ENCODE assay signal across 1 cellular context in the genomic region with DNA sequence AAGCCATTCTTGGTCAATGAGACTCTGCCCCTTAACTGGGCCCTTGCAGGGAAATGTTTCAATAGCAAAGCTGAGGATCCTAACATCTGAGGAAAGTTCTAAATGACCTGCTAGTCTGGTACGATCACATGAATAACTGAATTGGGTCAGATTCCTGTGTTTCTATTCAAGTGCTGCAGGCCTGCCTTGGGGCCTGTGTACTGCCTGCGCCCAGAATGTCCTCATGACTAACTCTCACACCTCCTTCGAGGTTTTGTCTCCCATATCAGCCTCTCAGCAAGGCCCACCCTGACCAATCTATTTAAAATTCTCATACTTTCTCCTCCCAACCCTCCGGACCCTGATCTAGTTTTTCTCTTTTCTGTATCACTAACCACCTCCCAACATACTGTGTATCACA.
TF ChIP-seq lines count a peak whose summit lies in the region.

No MANE protein-coding gene starts in this region.

TF ChIP-seq in WTC11, 78 proteins besides CTCF, POLR2A, EP300 and RAD21 (continued from another document):
- no peak for TF ChIP-seq SMAD4 (CRISPR knock-in tag; IDR thresholded peaks at IDR 0.05)
- TF ChIP-seq, protein P1, sequence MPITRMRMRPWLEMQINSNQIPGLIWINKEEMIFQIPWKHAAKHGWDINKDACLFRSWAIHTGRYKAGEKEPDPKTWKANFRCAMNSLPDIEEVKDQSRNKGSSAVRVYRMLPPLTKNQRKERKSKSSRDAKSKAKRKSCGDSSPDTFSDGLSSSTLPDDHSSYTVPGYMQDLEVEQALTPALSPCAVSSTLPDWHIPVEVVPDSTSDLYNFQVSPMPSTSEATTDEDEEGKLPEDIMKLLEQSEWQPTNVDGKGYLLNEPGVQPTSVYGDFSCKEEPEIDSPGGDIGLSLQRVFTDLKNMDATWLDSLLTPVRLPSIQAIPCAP (CRISPR knock-in tag; IDR thresholded peaks at IDR 0.05), result no peak
- TF ChIP-seq, protein P2, sequence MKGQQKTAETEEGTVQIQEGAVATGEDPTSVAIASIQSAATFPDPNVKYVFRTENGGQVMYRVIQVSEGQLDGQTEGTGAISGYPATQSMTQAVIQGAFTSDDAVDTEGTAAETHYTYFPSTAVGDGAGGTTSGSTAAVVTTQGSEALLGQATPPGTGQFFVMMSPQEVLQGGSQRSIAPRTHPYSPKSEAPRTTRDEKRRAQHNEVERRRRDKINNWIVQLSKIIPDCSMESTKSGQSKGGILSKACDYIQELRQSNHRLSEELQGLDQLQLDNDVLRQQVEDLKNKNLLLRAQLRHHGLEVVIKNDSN (CRISPR knock-in tag; IDR thresholded peaks at IDR 0.05), result no peak
- TF ChIP-seq, protein P3, sequence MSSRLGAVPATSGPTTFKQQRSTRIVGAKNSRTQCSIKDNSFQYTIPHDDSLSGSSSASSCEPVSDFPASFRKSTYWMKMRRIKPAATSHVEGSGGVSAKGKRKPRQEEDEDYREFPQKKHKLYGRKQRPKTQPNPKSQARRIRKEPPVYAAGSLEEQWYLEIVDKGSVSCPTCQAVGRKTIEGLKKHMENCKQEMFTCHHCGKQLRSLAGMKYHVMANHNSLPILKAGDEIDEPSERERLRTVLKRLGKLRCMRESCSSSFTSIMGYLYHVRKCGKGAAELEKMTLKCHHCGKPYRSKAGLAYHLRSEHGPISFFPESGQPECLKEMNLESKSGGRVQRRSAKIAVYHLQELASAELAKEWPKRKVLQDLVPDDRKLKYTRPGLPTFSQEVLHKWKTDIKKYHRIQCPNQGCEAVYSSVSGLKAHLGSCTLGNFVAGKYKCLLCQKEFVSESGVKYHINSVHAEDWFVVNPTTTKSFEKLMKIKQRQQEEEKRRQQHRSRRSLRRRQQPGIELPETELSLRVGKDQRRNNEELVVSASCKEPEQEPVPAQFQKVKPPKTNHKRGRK (CRISPR knock-in tag; IDR thresholded peaks at IDR 0.05; ENCODE audit: borderline replicate concordance), result no peak
- TF ChIP-seq, protein P4, sequence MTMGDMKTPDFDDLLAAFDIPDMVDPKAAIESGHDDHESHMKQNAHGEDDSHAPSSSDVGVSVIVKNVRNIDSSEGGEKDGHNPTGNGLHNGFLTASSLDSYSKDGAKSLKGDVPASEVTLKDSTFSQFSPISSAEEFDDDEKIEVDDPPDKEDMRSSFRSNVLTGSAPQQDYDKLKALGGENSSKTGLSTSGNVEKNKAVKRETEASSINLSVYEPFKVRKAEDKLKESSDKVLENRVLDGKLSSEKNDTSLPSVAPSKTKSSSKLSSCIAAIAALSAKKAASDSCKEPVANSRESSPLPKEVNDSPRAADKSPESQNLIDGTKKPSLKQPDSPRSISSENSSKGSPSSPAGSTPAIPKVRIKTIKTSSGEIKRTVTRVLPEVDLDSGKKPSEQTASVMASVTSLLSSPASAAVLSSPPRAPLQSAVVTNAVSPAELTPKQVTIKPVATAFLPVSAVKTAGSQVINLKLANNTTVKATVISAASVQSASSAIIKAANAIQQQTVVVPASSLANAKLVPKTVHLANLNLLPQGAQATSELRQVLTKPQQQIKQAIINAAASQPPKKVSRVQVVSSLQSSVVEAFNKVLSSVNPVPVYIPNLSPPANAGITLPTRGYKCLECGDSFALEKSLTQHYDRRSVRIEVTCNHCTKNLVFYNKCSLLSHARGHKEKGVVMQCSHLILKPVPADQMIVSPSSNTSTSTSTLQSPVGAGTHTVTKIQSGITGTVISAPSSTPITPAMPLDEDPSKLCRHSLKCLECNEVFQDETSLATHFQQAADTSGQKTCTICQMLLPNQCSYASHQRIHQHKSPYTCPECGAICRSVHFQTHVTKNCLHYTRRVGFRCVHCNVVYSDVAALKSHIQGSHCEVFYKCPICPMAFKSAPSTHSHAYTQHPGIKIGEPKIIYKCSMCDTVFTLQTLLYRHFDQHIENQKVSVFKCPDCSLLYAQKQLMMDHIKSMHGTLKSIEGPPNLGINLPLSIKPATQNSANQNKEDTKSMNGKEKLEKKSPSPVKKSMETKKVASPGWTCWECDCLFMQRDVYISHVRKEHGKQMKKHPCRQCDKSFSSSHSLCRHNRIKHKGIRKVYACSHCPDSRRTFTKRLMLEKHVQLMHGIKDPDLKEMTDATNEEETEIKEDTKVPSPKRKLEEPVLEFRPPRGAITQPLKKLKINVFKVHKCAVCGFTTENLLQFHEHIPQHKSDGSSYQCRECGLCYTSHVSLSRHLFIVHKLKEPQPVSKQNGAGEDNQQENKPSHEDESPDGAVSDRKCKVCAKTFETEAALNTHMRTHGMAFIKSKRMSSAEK (CRISPR knock-in tag; IDR thresholded peaks at IDR 0.05; ENCODE audit: borderline replicate concordance), result no peak
- TF ChIP-seq, protein P5, sequence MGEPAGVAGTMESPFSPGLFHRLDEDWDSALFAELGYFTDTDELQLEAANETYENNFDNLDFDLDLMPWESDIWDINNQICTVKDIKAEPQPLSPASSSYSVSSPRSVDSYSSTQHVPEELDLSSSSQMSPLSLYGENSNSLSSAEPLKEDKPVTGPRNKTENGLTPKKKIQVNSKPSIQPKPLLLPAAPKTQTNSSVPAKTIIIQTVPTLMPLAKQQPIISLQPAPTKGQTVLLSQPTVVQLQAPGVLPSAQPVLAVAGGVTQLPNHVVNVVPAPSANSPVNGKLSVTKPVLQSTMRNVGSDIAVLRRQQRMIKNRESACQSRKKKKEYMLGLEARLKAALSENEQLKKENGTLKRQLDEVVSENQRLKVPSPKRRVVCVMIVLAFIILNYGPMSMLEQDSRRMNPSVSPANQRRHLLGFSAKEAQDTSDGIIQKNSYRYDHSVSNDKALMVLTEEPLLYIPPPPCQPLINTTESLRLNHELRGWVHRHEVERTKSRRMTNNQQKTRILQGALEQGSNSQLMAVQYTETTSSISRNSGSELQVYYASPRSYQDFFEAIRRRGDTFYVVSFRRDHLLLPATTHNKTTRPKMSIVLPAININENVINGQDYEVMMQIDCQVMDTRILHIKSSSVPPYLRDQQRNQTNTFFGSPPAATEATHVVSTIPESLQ (CRISPR knock-in tag; IDR thresholded peaks at IDR 0.05), result no peak
- TF ChIP-seq ZNF121 (CRISPR knock-in tag; IDR thresholded peaks at IDR 0.05), result no peak
- no peak for TF ChIP-seq TCF7 (CRISPR knock-in tag; IDR thresholded peaks at IDR 0.05; ENCODE audit: low read depth)
- TF ChIP-seq, protein P6, sequence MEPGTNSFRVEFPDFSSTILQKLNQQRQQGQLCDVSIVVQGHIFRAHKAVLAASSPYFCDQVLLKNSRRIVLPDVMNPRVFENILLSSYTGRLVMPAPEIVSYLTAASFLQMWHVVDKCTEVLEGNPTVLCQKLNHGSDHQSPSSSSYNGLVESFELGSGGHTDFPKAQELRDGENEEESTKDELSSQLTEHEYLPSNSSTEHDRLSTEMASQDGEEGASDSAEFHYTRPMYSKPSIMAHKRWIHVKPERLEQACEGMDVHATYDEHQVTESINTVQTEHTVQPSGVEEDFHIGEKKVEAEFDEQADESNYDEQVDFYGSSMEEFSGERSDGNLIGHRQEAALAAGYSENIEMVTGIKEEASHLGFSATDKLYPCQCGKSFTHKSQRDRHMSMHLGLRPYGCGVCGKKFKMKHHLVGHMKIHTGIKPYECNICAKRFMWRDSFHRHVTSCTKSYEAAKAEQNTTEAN (CRISPR knock-in tag; IDR thresholded peaks at IDR 0.05), result no peak
- TF ChIP-seq, protein P7, sequence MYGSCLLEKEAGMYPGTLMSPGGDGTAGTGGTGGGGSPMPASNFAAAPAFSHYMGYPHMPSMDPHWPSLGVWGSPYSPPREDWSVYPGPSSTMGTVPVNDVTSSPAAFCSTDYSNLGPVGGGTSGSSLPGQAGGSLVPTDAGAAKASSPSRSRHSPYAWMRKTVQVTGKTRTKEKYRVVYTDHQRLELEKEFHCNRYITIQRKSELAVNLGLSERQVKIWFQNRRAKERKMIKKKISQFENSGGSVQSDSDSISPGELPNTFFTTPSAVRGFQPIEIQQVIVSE (CRISPR knock-in tag; IDR thresholded peaks at IDR 0.05; ENCODE audit: borderline replicate concordance), result no peak
